8 cellular contexts compared by ENCODE assay signal in the genomic region with DNA sequence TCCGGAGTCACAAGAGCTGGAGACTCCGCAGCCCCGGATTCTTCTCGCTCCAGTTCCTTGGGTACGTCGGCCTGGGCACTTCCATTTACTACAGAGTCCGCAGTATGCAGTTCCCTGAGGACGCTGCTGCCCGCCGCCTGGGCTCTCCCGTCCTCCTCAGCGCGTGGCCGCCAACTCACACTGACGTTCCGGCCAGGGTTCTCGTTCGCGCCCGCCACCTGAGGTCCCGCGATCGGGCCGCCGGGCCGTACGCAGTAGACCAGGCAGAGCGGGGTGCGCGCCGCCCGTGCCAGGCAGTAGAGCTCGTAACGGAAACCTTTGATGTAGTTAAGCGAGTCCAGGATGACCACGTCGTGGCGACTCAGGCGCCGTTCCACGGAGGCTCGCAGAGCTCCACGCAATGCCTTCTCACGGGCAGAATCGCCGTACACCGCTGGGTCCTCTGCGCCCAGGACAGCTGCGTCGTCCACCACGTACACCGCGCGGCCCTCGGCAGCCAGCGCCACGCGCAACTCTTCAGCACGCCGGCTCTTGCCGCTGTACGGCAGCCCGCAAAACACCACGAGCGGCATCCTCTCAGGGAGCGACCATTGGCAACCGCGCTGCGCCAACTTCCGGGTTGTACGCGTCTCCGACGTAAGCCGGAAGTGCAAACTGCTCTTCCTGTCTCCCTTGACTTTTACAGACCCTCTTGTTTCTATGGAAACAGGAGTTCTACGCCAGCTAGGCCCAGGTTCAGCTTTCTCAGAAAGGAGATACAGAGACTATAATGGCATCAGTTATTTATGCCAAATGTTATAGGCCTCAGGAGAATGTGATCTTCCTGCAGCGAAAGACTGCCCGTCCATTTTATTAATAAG. TPM values are rescaled to one million over a fixed set of nuclear protein-coding genes. Genes with fewer than 3 reads are reported as not detected.
DNase-seq lines count a peak whose midpoint lies in the region; ATAC-seq, FAIRE-seq and TF ChIP-seq lines count a peak whose summit lies in the region.

A gene with protein sequence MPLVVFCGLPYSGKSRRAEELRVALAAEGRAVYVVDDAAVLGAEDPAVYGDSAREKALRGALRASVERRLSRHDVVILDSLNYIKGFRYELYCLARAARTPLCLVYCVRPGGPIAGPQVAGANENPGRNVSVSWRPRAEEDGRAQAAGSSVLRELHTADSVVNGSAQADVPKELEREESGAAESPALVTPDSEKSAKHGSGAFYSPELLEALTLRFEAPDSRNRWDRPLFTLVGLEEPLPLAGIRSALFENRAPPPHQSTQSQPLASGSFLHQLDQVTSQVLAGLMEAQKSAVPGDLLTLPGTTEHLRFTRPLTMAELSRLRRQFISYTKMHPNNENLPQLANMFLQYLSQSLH (minus strand): TSS at position 621 of the 860 bp plus-strand sequence. CDS start 49 bp downstream, at position 572.

- peak; percentile 69 to 74 for DNase-seq in AML-193 (lab: John Stamatoyannopoulos, UW)
- DNase-seq in NCI-H460 (ENCODE audit: extremely low read depth, low read depth): peak; percentile 59
- DNase-seq in activated CD4-positive, alpha-beta T cell treated with anti-CD3 and anti-CD28 coated beads for 1 hour: peak; percentile 78
- DNase-seq in cerebellar nuclear complex (lab: John Stamatoyannopoulos, UW): peak; percentile 39 to 81
- DNase-seq in kidney: peak; percentile 95
- DNase-seq in stimulated activated CD4-positive, alpha-beta T cell treated with anti-CD3 and anti-CD28 coated beads, Interleukin-15, amount 100 ng/mL, for 24 hours: peak; percentile 90

- intact Hi-C loops in kidney (cut with DNase I): no loop called here

- no peak for FAIRE-seq in kidney (lab: Jason Lieb, UNC)

- peak within 1 kb of the TSS; percentile 92 to 93 for H3K4me3 ChIP-seq in kidney (ENCODE audit: low read length in 2 of 2)

- peaks cover 10 to 13% of the 10 kb centered on the region in 2 donors for H3K4me1 ChIP-seq in kidney (ENCODE audit: control insufficient read depth in 1 of 2, insufficient read depth in 1 of 2, low read depth in 1 of 2, low read length in 2 of 2)

- peak within 1 kb of the TSS; percentile 87 for H3K27ac ChIP-seq in kidney (ENCODE audit: low read depth in 2 of 2, low read length in 2 of 2)

- peaks cover 0 to 2% of the 10 kb centered on the region in 2 donors for H3K36me3 ChIP-seq in kidney (ENCODE audit: control insufficient read depth in 1 of 2, insufficient read depth in 2 of 2, low read length in 2 of 2)

- TF ChIP-seq POLR2A in GM19099 (IDR thresholded peaks at IDR 0.05; ENCODE audit: extremely low read depth, insufficient read length, low read depth): peak; percentile 88

- no peak for TF ChIP-seq CTCF in kidney (IDR thresholded peaks at IDR 0.05; ENCODE audit: borderline replicate concordance, extremely low read depth, insufficient read depth)

- ATAC-seq in HG03432 (IDR thresholded peaks at IDR 0.05; ENCODE audit: unreplicated experiment): peak; percentile 87

- peak within 1 kb of the TSS; percentile 76 to 81 for H3K9ac ChIP-seq in kidney (ENCODE audit: low read length in 2 of 2)

- H3K9me3 ChIP-seq in kidney (ENCODE audit: control insufficient read depth in 1 of 2, low read length in 2 of 2): no peaks in the 10 kb centered on the region

RNA-seq across cellular contexts. Expression of the gene that starts here (rescaled TPM):
- total RNA-seq in NCI-H460 (2014; rRNA removed; shearing (Covaris generic)): 5.9 and 8.4 TPM in 2 replicates
- 13.2 and 13.4 TPM in 2 replicates for polyA plus RNA-seq in NCI-H460 (2014; cell fraction: nucleus; rRNA removed)
- 8.5 TPM for total RNA-seq in kidney
- polyA plus RNA-seq in kidney (ENCODE audit: insufficient read depth, low read depth, low replicate concordance): 6.4 TPM

Comparison
In these comparisons a context has a peak if more than half of its experiments do, and no peak if none do; other contexts are left out.
1. Peak in every context shown above with its lines: DNase-seq, ATAC-seq, H3K4me3 ChIP-seq and H3K27ac ChIP-seq.